ENCODE assay signal across 1 cellular context in the genomic region with DNA sequence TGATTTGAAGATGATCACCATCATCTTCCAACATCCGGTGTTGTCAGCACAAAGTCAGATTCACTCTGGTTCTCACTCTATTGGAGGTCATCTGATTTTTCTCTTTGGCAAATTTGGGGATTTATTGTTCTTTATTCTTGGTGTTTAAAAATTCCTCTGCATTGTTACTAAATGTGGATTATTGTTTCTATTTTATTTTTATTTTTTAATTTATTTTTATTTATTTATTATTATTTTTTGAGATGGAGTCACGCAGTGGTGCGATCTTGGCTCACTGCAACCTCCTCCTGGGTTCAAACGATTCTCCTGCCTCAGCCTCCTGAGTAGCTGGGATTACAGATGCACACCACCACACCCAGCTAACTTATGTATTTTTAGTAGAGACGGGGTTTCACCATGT.
TF ChIP-seq lines count a peak whose summit lies in the region.

No MANE protein-coding gene starts in this region.

TF ChIP-seq in IMR-90, 13 proteins besides CTCF, POLR2A, EP300 and RAD21 (continued from another document):
- TF ChIP-seq ELK1 (IDR thresholded peaks at IDR 0.05; ENCODE audit: borderline replicate concordance, low read depth, low read length) (no peak), MAZ (IDR thresholded peaks at IDR 0.05; ENCODE audit: borderline replicate concordance, low read depth, low read length) (no peak)
